ENCODE assay signal across 8 cellular contexts in genomic region chr9:128921881-128922763, GRCh38. TPM values are rescaled to one million over a fixed set of nuclear protein-coding genes. Genes with fewer than 3 reads are reported as not detected.
DNase-seq lines count a peak whose midpoint lies in the region; ATAC-seq and TF ChIP-seq lines count a peak whose summit lies in the region.

No MANE protein-coding gene starts in this region.

- peaks cover 7% of the 10 kb centered on the region; the same call in 1 of the 2 replicates for H3K79me2 ChIP-seq in OCI-LY3 (ENCODE audit: low read length)

- H3K9me3 Mint-ChIP-seq in naive B cell, result no peaks in the 10 kb centered on the region

- peak overlapping the region in 7 of 8 donors; percentile 19 to 79 (median 68) for H3K4me3 Mint-ChIP-seq in naive B cell

- no peaks in the 10 kb centered on the region for H3K9me3 ChIP-seq in OCI-LY3 (ENCODE audit: insufficient read depth, low read length)

- H3K9ac ChIP-seq in OCI-LY3 (ENCODE audit: low read length), result peak overlapping the region; percentile 100

- peaks cover 16% of the 10 kb centered on the region for H3K4me1 ChIP-seq in OCI-LY3 (ENCODE audit: low read length)

- peaks cover 5% of the 10 kb centered on the region in 2 donors for H3K36me3 Mint-ChIP-seq in naive B cell

- H2AFZ ChIP-seq in OCI-LY3 (ENCODE audit: low read depth, low read length), result peak overlapping the region; percentile 37; the same call in 1 of the 2 replicates

- H3K27me3 ChIP-seq in OCI-LY3 (ENCODE audit: low read depth, low read length), result no peaks in the 10 kb centered on the region

- peak; percentile 53 for ATAC-seq in esophagus mucosa
- ATAC-seq in naive B cell (ENCODE audit: low read depth in 2 of 2), result peak; percentile 35 to 45

- peaks cover 0 to 5% (median 0%) of the 10 kb centered on the region in 3 donors for H3K4me1 Mint-ChIP-seq in naive B cell

- in situ Hi-C loops in ACHN (cut with HindIII; ENCODE audit: low pct_ligation_motif_present, low pct_unique_long_range_greater_than_20kb, low sequenced_read_pairs), result no loop called here

- peak overlapping the region in 2 of 6 donors; percentile 34 to 87 for H3K27ac Mint-ChIP-seq in naive B cell

- no peaks in the 10 kb centered on the region for H3K36me3 ChIP-seq in OCI-LY3 (replicated peaks; ENCODE audit: low read depth, low read length)

- TF ChIP-seq CTCF in OCI-LY3 (IDR thresholded peaks at IDR 0.05; ENCODE audit: low read depth, low read length), result no peak

- H3K4me3 ChIP-seq in OCI-LY3 (ENCODE audit: low read length), result peak overlapping the region; percentile 83

- DNase-seq in ACHN (peak; percentile 74), naive B cell (no peak), putamen (ENCODE audit: low spot score) (no peak), dermis blood vessel endothelial cell (no peak), NCI-H2196 treated with DMSO at 0.1 percent for 48 hours (lab: John Stamatoyannopoulos, UW; ENCODE audit: unreplicated experiment) (no peak)
- no peak for DNase-seq in stimulated activated CD4-positive, alpha-beta T cell treated with anti-CD3 and anti-CD28 coated beads, Interleukin-2, amount 100 ng/mL, for 48 hours

- peaks cover 0 to 14% (median 7%) of the 10 kb centered on the region in 3 donors for H3K27me3 Mint-ChIP-seq in naive B cell

- H3K4me2 ChIP-seq in OCI-LY3 (ENCODE audit: low read length), result peak overlapping the region; percentile 98

- no peaks in the 10 kb centered on the region for H4K20me1 ChIP-seq in OCI-LY3 (ENCODE audit: insufficient read depth, low read length)

- H3K27ac ChIP-seq in OCI-LY3 (ENCODE audit: low read length), result peak overlapping the region; percentile 87

RNA-seq across cellular contexts. Expression of gene PHYHD1, which starts 1.3 kb away (rescaled TPM):
- total RNA-seq in esophagus mucosa (12.4 TPM), dermis blood vessel endothelial cell (0.85 TPM in 1 of 2 replicates, not detected in the other)
- polyA plus RNA-seq in naive B cell (ENCODE audit: low read depth in 6 of 6), result under 1 TPM in 2 of 6 donors, not detected in 4; 0.34 to 0.39 TPM

RNA-seq across cellular contexts. Expression of gene DOLK, which starts 25.3 kb away (rescaled TPM):
- total RNA-seq in esophagus mucosa (9.2 TPM), dermis blood vessel endothelial cell (38.4 and 45.6 TPM in 2 replicates)
- 10 to 100 TPM in 4 of 6 donors, 1 to 10 TPM in 2; 9.3 to 14.2 (median 10.4) TPM for polyA plus RNA-seq in naive B cell (ENCODE audit: low read depth in 6 of 6)

RNA-seq across cellular contexts. Expression of gene NUP188, which starts 25.4 kb away (rescaled TPM):
- 43.5 TPM for total RNA-seq in esophagus mucosa
- 10 to 100 TPM; 20.2 to 30.2 (median 24.7) TPM for polyA plus RNA-seq in naive B cell (ENCODE audit: low read depth in 6 of 6)
- 45.6 and 94.3 TPM in 2 replicates for total RNA-seq in dermis blood vessel endothelial cell

RNA-seq across cellular contexts. Expression of gene LRRC8A, which starts 40.2 kb away (rescaled TPM):
- total RNA-seq in esophagus mucosa (75.8 TPM), dermis blood vessel endothelial cell (102 and 154 TPM in 2 replicates)
- polyA plus RNA-seq in naive B cell (ENCODE audit: low read depth in 6 of 6), result 10 to 100 TPM in 5 of 6 donors, 1 to 10 TPM in 1; 8.7 to 25.5 (median 14.6) TPM

RNA-seq across cellular contexts. Expression of gene KYAT1, which starts 40.4 kb away (rescaled TPM):
- total RNA-seq in esophagus mucosa, result 3.7 TPM
- polyA plus RNA-seq in naive B cell (ENCODE audit: low read depth in 6 of 6), result 1 to 10 TPM; 7.0 to 9.7 (median 8.5) TPM
- 5.3 and 9.7 TPM in 2 replicates for total RNA-seq in dermis blood vessel endothelial cell
